Comparison of ENCODE assay signal across 9 cellular contexts in genomic region chr9:131657456-131657855, GRCh38.
A peak's percentile ranks its signal among the peaks of the same experiment; 100 is the strongest.
DNase-seq lines count a peak whose midpoint lies in the region; ATAC-seq, FAIRE-seq and TF ChIP-seq lines count a peak whose summit lies in the region.
"Had no signal": no experiment of that assay in that cellular context is flagged by ENCODE, and none has a peak within 500 bp of the region (broad histone marks: within the 10 kb centered on the region; RNA-seq: fewer than 3 reads in every experiment).

No MANE protein-coding gene starts in this region.

- peaks cover 95% of the 10 kb centered on the region for H3K79me2 ChIP-seq in OCI-LY7 (ENCODE audit: insufficient read depth, low read depth, low read length)

- BruUV-seq in OCI-LY7 (replicated peaks; lab: Mats Ljungman, UMichigan) = TSS peak; percentile 79

- H3K4me3 Mint-ChIP-seq in osteocyte (ENCODE audit: unreplicated experiment) = no peak overlapping the region

- H4K20me1 ChIP-seq in OCI-LY7 (ENCODE audit: insufficient read depth, low read length) = peaks cover 6% of the 10 kb centered on the region; the same call in 1 of the 2 replicates

- H3K4me3 ChIP-seq in OCI-LY7 (ENCODE audit: low read depth, low read length, poor library complexity, severe bottlenecking) = peak overlapping the region; percentile 51
- H3K4me3 ChIP-seq in bronchial epithelial cell (ENCODE audit: low read depth, low read length) = no peak overlapping the region
- H3K4me3 ChIP-seq: heart right ventricle had no signal

- no peaks in the 10 kb centered on the region for H3K9me3 Mint-ChIP-seq in osteocyte (ENCODE audit: unreplicated experiment)

- H3K36me3 ChIP-seq in OCI-LY7 (ENCODE audit: insufficient read depth, low read length) = peaks cover 62% of the 10 kb centered on the region
- H3K36me3 ChIP-seq in bronchial epithelial cell (ENCODE audit: control insufficient read depth, insufficient read depth, low read length) = no peaks in the 10 kb centered on the region

- H3K27ac Mint-ChIP-seq in osteocyte (ENCODE audit: unreplicated experiment) = peak overlapping the region; percentile 99

- H3K9me3 ChIP-seq in OCI-LY7 (ENCODE audit: low read length) = no peaks in the 10 kb centered on the region
- H3K9me3 ChIP-seq: heart right ventricle had no signal

- H3K4me1 ChIP-seq in OCI-LY7 (ENCODE audit: insufficient read depth, low read length, poor library complexity, severe bottlenecking) = peaks cover 100% of the 10 kb centered on the region

- peak overlapping the region; percentile 95 for H3K27ac ChIP-seq in OCI-LY7 (ENCODE audit: low read depth, low read length, poor library complexity, severe bottlenecking)

- no peak for FAIRE-seq in bronchial epithelial cell (lab: Jason Lieb, UNC)

- peaks cover 72% of the 10 kb centered on the region for H3K4me1 Mint-ChIP-seq in osteocyte (ENCODE audit: unreplicated experiment)

- POLR2A ChIA-PET in OCI-LY7 (lab: Charles Lee) = interaction anchor here (8.1 kb wide), 1 partner anchor 19 kb away, joined by 62 read pairs; no protein-coding TSS in a partner anchor

- no peaks in the 10 kb centered on the region for H3K27me3 ChIP-seq in bronchial epithelial cell (ENCODE audit: control insufficient read depth, insufficient read depth, low read length)
- H3K27me3 ChIP-seq: heart right ventricle had no signal

- ATAC-seq in HG03571 (IDR thresholded peaks at IDR 0.05; ENCODE audit: unreplicated experiment) (no peak), GM19463 (IDR thresholded peaks at IDR 0.05; ENCODE audit: unreplicated experiment) (no peak)

- CTCF ChIA-PET in OCI-LY7 (lab: Charles Lee; ENCODE audit: unreplicated experiment) = no interaction called here

- H2AFZ ChIP-seq in OCI-LY7 (ENCODE audit: low read length) = no peak overlapping the region

- no peaks in the 10 kb centered on the region for H3K36me3 Mint-ChIP-seq in osteocyte (ENCODE audit: unreplicated experiment)

- DNase-seq in Daoy (ENCODE audit: low read depth) = peak; percentile 76
- peak; percentile 52 for DNase-seq in OCI-LY7 (ENCODE audit: low spot score)
- peak; percentile 67 for DNase-seq in bronchial epithelial cell (ENCODE audit: low read depth)
- no peak for DNase-seq in osteocyte (ENCODE audit: extremely low spot score, unreplicated experiment)
- DNase-seq in NCI-H774 (lab: John Stamatoyannopoulos, UW) = no peak
- DNase-seq in NOMO-1 treated with DMSO at 0.1 percent for 48 hours (lab: John Stamatoyannopoulos, UW; ENCODE audit: unreplicated experiment) = no peak
- DNase-seq: heart right ventricle had no signal

- intact Hi-C loops in OCI-LY7 (cut with micrococcal nuclease; ENCODE audit: unreplicated experiment) = loop anchor here (2.0 kb wide), 1 partner anchor 71 kb away; no protein-coding TSS in a partner anchor

- no peaks in the 10 kb centered on the region for H3K9me2 ChIP-seq in OCI-LY7 (ENCODE audit: insufficient read depth, low read length)

- no peaks in the 10 kb centered on the region for H3K27me3 Mint-ChIP-seq in osteocyte (ENCODE audit: unreplicated experiment)

- TF ChIP-seq CTCF in OCI-LY7 (conservative IDR thresholded peaks at IDR 0.05; ENCODE audit: low read length) (no peak), bronchial epithelial cell (IDR thresholded peaks at IDR 0.05; ENCODE audit: insufficient read depth, low read length, severe bottlenecking) (no peak), osteocyte (IDR thresholded peaks at IDR 0.05) (no peak)

- peak overlapping the region; percentile 83 for H3K4me2 ChIP-seq in OCI-LY7 (ENCODE audit: low read length)

Comparison
In these comparisons a context has a peak if more than half of its experiments do, and no peak if none do; other contexts are left out.
1. DNase-seq: peak in Daoy (single experiment), OCI-LY7 (single experiment) and bronchial epithelial cell (single experiment); none in osteocyte (single experiment), NCI-H774 (single experiment) and NOMO-1 treated with DMSO at 0.1 percent for 48 hours (single experiment).